Comparison of ENCODE assay signal across 1 cellular context in genomic region chr9:131601683-131602181, GRCh38.
TF ChIP-seq lines count a peak whose summit lies in the region.

No MANE protein-coding gene starts in this region.

TF ChIP-seq in HepG2, 621 proteins besides CTCF, POLR2A, EP300 and RAD21 (continued from another document and continues in another):
- no peak for TF ChIP-seq IKZF4 (CRISPR knock-in tag; IDR thresholded peaks at IDR 0.05; ENCODE audit: borderline replicate concordance, low read depth, not compliant biosample characterization)
- no peak for TF ChIP-seq SRF (IDR thresholded peaks at IDR 0.05; ENCODE audit: low read depth, low read length)
- no peak for TF ChIP-seq EZH2 (conservative IDR thresholded peaks at IDR 0.05; ENCODE audit: low read depth, low read length)
- no peak for TF ChIP-seq REXO4 (CRISPR knock-in tag; IDR thresholded peaks at IDR 0.05; ENCODE audit: borderline replicate concordance)
- TF ChIP-seq ZNF652 (CRISPR knock-in tag; IDR thresholded peaks at IDR 0.05; ENCODE audit: borderline replicate concordance, low read depth), result no peak
- TF ChIP-seq MLXIP (CRISPR knock-in tag; IDR thresholded peaks at IDR 0.05; ENCODE audit: borderline replicate concordance), result no peak
- no peak for TF ChIP-seq PRPF4 (IDR thresholded peaks at IDR 0.05; ENCODE audit: low read depth, low read length, poor library complexity, severe bottlenecking)
- no peak; the same call in 1 of the 2 replicates for TF ChIP-seq ZNF350 (CRISPR knock-in tag; IDR thresholded peaks at IDR 0.05; ENCODE audit: borderline replicate concordance, low read depth)
- TF ChIP-seq SP2 (CRISPR knock-in tag; IDR thresholded peaks at IDR 0.05), result no peak
- TF ChIP-seq ZBTB37 (CRISPR knock-in tag; IDR thresholded peaks at IDR 0.05), result no peak
- TF ChIP-seq MTF1 (CRISPR knock-in tag; IDR thresholded peaks at IDR 0.05), result no peak
- TF ChIP-seq ZNF546 (CRISPR knock-in tag; conservative IDR thresholded peaks at IDR 0.05), result no peak
- no peak for TF ChIP-seq ZNF34 (CRISPR knock-in tag; IDR thresholded peaks at IDR 0.05; ENCODE audit: borderline replicate concordance)
- no peak for TF ChIP-seq ZNF296 (CRISPR knock-in tag; conservative IDR thresholded peaks at IDR 0.05)
- peak; percentile 68 for TF ChIP-seq HDAC1 (CRISPR knock-in tag; IDR thresholded peaks at IDR 0.05)
- no peak for TF ChIP-seq ZNF160 (CRISPR knock-in tag; IDR thresholded peaks at IDR 0.05)
- TF ChIP-seq DRAP1 (CRISPR knock-in tag; IDR thresholded peaks at IDR 0.05), result 0 out of 2 replicates have a peak, but pooled peaks have one; percentile 13
- TF ChIP-seq JUN (CRISPR knock-in tag; IDR thresholded peaks at IDR 0.05), result peak; percentile 53; the same call in 1 of the 2 replicates
- TF ChIP-seq TEF (CRISPR knock-in tag; IDR thresholded peaks at IDR 0.05), result no peak
- peak; percentile 74; the same call in 1 of the 2 replicates for TF ChIP-seq KAT7 (CRISPR knock-in tag; IDR thresholded peaks at IDR 0.05; ENCODE audit: borderline replicate concordance)
- peak; percentile 38; the same call in 1 of the 2 replicates for TF ChIP-seq CREM (IDR thresholded peaks at IDR 0.05)
- TF ChIP-seq CREM (CRISPR knock-in tag; IDR thresholded peaks at IDR 0.05), result no peak
- TF ChIP-seq ZNF670 (CRISPR knock-in tag; IDR thresholded peaks at IDR 0.05; ENCODE audit: borderline replicate concordance), result no peak
- TF ChIP-seq MYPOP (CRISPR knock-in tag; IDR thresholded peaks at IDR 0.05), result no peak
- no peak for TF ChIP-seq NFIB (CRISPR knock-in tag; IDR thresholded peaks at IDR 0.05; ENCODE audit: borderline replicate concordance)
- TF ChIP-seq KMT2A (CRISPR knock-in tag; IDR thresholded peaks at IDR 0.05), result 0 out of 2 replicates have a peak, but pooled peaks have one; percentile 24
- no peak for TF ChIP-seq PTBP1 (IDR thresholded peaks at IDR 0.05; ENCODE audit: low read depth, low read length, poor library complexity, severe bottlenecking)
- TF ChIP-seq ZUFSP (CRISPR knock-in tag; IDR thresholded peaks at IDR 0.05; ENCODE audit: borderline replicate concordance), result no peak
- no peak for TF ChIP-seq THYN1 (CRISPR knock-in tag; IDR thresholded peaks at IDR 0.05; ENCODE audit: borderline replicate concordance, low read depth)
- TF ChIP-seq PPARG (CRISPR knock-in tag; conservative IDR thresholded peaks at IDR 0.05), result 0 out of 2 replicates have a peak, but pooled peaks have one; percentile 28
- TF ChIP-seq ZNF775 (CRISPR knock-in tag; IDR thresholded peaks at IDR 0.05; ENCODE audit: borderline replicate concordance), result no peak
- 0 out of 2 replicates have a peak, but pooled peaks have one; percentile 47 for TF ChIP-seq KLF6 (CRISPR knock-in tag; IDR thresholded peaks at IDR 0.05)
- TF ChIP-seq SNAPC5 (CRISPR knock-in tag; IDR thresholded peaks at IDR 0.05; ENCODE audit: borderline replicate concordance), result no peak
- TF ChIP-seq MXD3 (CRISPR knock-in tag; IDR thresholded peaks at IDR 0.05), result no peak
- no peak for TF ChIP-seq ZNF101 (CRISPR knock-in tag; IDR thresholded peaks at IDR 0.05; ENCODE audit: borderline replicate concordance, low read depth)
- no peak for TF ChIP-seq ZBTB26 (CRISPR knock-in tag; IDR thresholded peaks at IDR 0.05; ENCODE audit: borderline replicate concordance)
- TF ChIP-seq BRD4 (CRISPR knock-in tag; IDR thresholded peaks at IDR 0.05), result 0 out of 2 replicates have a peak, but pooled peaks have one; percentile 22
- peak; percentile 30; the same call in 1 of the 2 replicates for TF ChIP-seq ZBTB10 (CRISPR knock-in tag; IDR thresholded peaks at IDR 0.05; ENCODE audit: borderline replicate concordance)
- TF ChIP-seq ZFP36L2 (CRISPR knock-in tag; IDR thresholded peaks at IDR 0.05), result no peak
- no peak for TF ChIP-seq ZBTB7A (CRISPR knock-in tag; IDR thresholded peaks at IDR 0.05)
- no peak for TF ChIP-seq ZNF781 (CRISPR knock-in tag; IDR thresholded peaks at IDR 0.05; ENCODE audit: borderline replicate concordance, not compliant biosample characterization)
- TF ChIP-seq FUBP1 (CRISPR knock-in tag; IDR thresholded peaks at IDR 0.05; ENCODE audit: borderline replicate concordance), result no peak
- TF ChIP-seq ZNF766 (CRISPR knock-in tag; IDR thresholded peaks at IDR 0.05; ENCODE audit: borderline replicate concordance), result peak; percentile 85; the same call in 1 of the 2 replicates
- TF ChIP-seq HCFC1 (IDR thresholded peaks at IDR 0.05; ENCODE audit: low read depth, low read length), result no peak
- no peak for TF ChIP-seq CCDC6 (CRISPR knock-in tag; IDR thresholded peaks at IDR 0.05)
- no peak for TF ChIP-seq ZEB1 (IDR thresholded peaks at IDR 0.05; ENCODE audit: insufficient replicate concordance, low read depth)
- TF ChIP-seq ZNF639 (CRISPR knock-in tag; conservative IDR thresholded peaks at IDR 0.05), result no peak
